4 cellular contexts compared by ENCODE assay signal in genomic region chr16:6693418-6693817, GRCh38.
DNase-seq lines count a peak whose midpoint lies in the region; ATAC-seq, FAIRE-seq and TF ChIP-seq lines count a peak whose summit lies in the region.
"Not testable (repeated sequence)": the region's sequence is repeated elsewhere in the genome, so short reads cannot be mapped to it uniquely, and the experiment has no call there.

No MANE protein-coding gene starts in this region.

- H2AFZ ChIP-seq in K562 (ENCODE audit: low read depth, low read length); H1 (ENCODE audit: low read length); trophoblast cell (ENCODE audit: insufficient read depth, low read length, poor library complexity): not testable (repeated sequence)

- intact Hi-C loops in K562 (cut with micrococcal nuclease) = not testable (repeated sequence)

- H2BK120ac ChIP-seq in H1 (replicated peaks; ENCODE audit: low read depth, low read length); trophoblast cell (ENCODE audit: insufficient read depth, low read length, poor library complexity): not testable (repeated sequence)

- not testable (repeated sequence) for H3K23ac ChIP-seq in H1 (ENCODE audit: insufficient read length); trophoblast cell (ENCODE audit: low read length)

- POLR2A ChIA-PET in K562 (lab: Yijun Ruan, JAX); H1 (lab: Charles Lee; ENCODE audit: partially characterized antibody): not testable (repeated sequence)

- not testable (repeated sequence) for H4K91ac ChIP-seq in H1 (replicated peaks; ENCODE audit: insufficient read length, low read length); trophoblast cell (ENCODE audit: low read depth, low read length)

- CTCF ChIA-PET in K562 (lab: Yijun Ruan, JAX; ENCODE audit: low intra/inter-chr PET ratio); H1 (lab: Charles Lee; ENCODE audit: partially characterized antibody): not testable (repeated sequence)

- H2AK5ac ChIP-seq in H1 (ENCODE audit: low read depth, low read length) = peak overlapping the region; percentile 77; the same call in 1 of the 2 replicates
- not testable (repeated sequence) for H2AK5ac ChIP-seq in trophoblast cell (ENCODE audit: low read length)

- H2BK20ac ChIP-seq in H1 (ENCODE audit: low read length) = not testable (repeated sequence)

- ATAC-seq in K562 = not testable (repeated sequence)

- not testable (repeated sequence) for H2BK12ac ChIP-seq in H1 (ENCODE audit: low read depth, low read length); trophoblast cell (ENCODE audit: low read length)

- H2BK15ac ChIP-seq in H1 (ENCODE audit: low read length) = not testable (repeated sequence)

- not testable (repeated sequence) for H3K4ac ChIP-seq in H1 (replicated peaks; ENCODE audit: insufficient read length, low read depth, low read length); trophoblast cell (ENCODE audit: low read depth, low read length)

- DNase-seq in HTR-8/SVneo (ENCODE audit: insufficient read length, low spot score); K562 (ENCODE audit: extremely low read depth in 1 of 4, low spot score in 3 of 4); H1 (ENCODE audit: low read depth in 1 of 2, low spot score in 2 of 2); trophoblast cell: not testable (repeated sequence)

- not testable (repeated sequence) for H3K79me2 ChIP-seq in K562 (ENCODE audit: control insufficient read depth, insufficient read depth, low read length); H1 (ENCODE audit: control insufficient read depth in 1 of 2, insufficient read depth in 2 of 2, low read length in 2 of 2); trophoblast cell (ENCODE audit: control insufficient read depth, insufficient read depth, low read length, poor library complexity)

- not testable (repeated sequence) for H4K20me1 ChIP-seq in K562 (replicated peaks; ENCODE audit: control insufficient read depth, insufficient read depth, low read length); H1 (replicated peaks in 1 of 2; ENCODE audit: control insufficient read depth in 1 of 2, insufficient read depth in 2 of 2, low read length in 2 of 2)

- BruUV-seq in K562 (replicated peaks; lab: Mats Ljungman, UMichigan) = not testable (repeated sequence)

- H3K14ac ChIP-seq in H1 (ENCODE audit: insufficient read length); trophoblast cell (ENCODE audit: low read length): not testable (repeated sequence)

- H3K4me2 ChIP-seq in K562 (ENCODE audit: insufficient read depth, low read length); H1 (ENCODE audit: insufficient read depth in 1 of 2, low read depth in 2 of 2, low read length in 2 of 2); trophoblast cell (ENCODE audit: low read length): not testable (repeated sequence)

- not testable (repeated sequence) for H3K27me3 ChIP-seq in K562 (ENCODE audit: control insufficient read depth in 2 of 2, insufficient read depth in 2 of 2, low read length in 2 of 2); H1 (replicated peaks in 1 of 4; ENCODE audit: control insufficient read depth in 3 of 4, extremely low read depth in 1 of 4, insufficient read depth in 3 of 4, low read length in 3 of 4); trophoblast cell (ENCODE audit: insufficient read depth, low read length)

- not testable (repeated sequence) for H3K27ac ChIP-seq in K562 (ENCODE audit: extremely low read depth, low read depth, low read length); H1 (ENCODE audit: low read depth, low read length); trophoblast cell (ENCODE audit: low read depth, low read length)

- not testable (repeated sequence) for H3K9me1 ChIP-seq in K562 (ENCODE audit: control insufficient read depth, insufficient read depth, low read length)

- TF ChIP-seq EP300 in K562 (IDR thresholded peaks at IDR 0.05; ENCODE audit: low read length); H1 (IDR thresholded peaks at IDR 0.05; ENCODE audit: borderline replicate concordance in 1 of 2, low read depth in 2 of 2, low read length in 2 of 2): not testable (repeated sequence)

- peak overlapping the region; percentile 91 for H3K56ac ChIP-seq in H1 (replicated peaks; ENCODE audit: insufficient read length, low read depth, low read length)

- not testable (repeated sequence) for TF ChIP-seq CTCF in K562 (IDR thresholded peaks at IDR 0.05 in 2 of 3, conservative IDR thresholded peaks at IDR 0.05 in 1 of 3; ENCODE audit: insufficient read depth in 2 of 3, low read depth in 1 of 3, low read length in 3 of 3); H1 (IDR thresholded peaks at IDR 0.05; ENCODE audit: control extremely low read depth in 1 of 3, insufficient read depth in 1 of 3, low read depth in 1 of 3, low read length in 3 of 3)

- 0% methylated on average over 2 of the region's 2 CpGs for WGBS in K562 (ENCODE audit: insufficient coverage, low coverage, missing lambda C conversion rate)
- WGBS in H1 (ENCODE audit: extremely low coverage in 1 of 2, insufficient coverage in 1 of 2, insufficient read length in 1 of 2, insufficient replicate concordance in 2 of 2, low coverage in 1 of 2, low lambda C conversion rate in 2 of 2, missing lambda C conversion rate in 1 of 2), 2 experiments = 95 to 100% methylated on average over 1 to 2 of the region's 2 CpGs
- no CpG with 5 or more reads among the region's 2 CpGs for WGBS in trophoblast cell (ENCODE audit: extremely low coverage, insufficient coverage, insufficient read length)

- H4K5ac ChIP-seq in H1 (ENCODE audit: insufficient read length, low read depth, low read length) = not testable (repeated sequence)

- H2BK5ac ChIP-seq in H1 (ENCODE audit: low read depth, low read length); trophoblast cell (ENCODE audit: low read depth, low read length, poor library complexity): not testable (repeated sequence)

- H3K4me1 ChIP-seq in K562 (replicated peaks in 1 of 2; ENCODE audit: control insufficient read depth in 2 of 2, insufficient read depth in 2 of 2, low read length in 2 of 2); H1 (replicated peaks in 1 of 4; ENCODE audit: control insufficient read depth in 3 of 4, insufficient read depth in 4 of 4, low read length in 3 of 4); trophoblast cell (ENCODE audit: control insufficient read depth in 1 of 2, insufficient read depth in 2 of 2, low read length in 2 of 2): not testable (repeated sequence)

- peaks cover 11% of the 10 kb centered on the region; the same call in 1 of the 2 replicates for H3K23me2 ChIP-seq in H1 (ENCODE audit: low read depth, low read length)

- H3K9ac ChIP-seq in K562 (ENCODE audit: insufficient read depth in 1 of 2, low read depth in 2 of 2, low read length in 2 of 2); H1 (replicated peaks in 1 of 4; ENCODE audit: extremely low read depth in 1 of 4, low read depth in 3 of 4, low read length in 3 of 4); trophoblast cell (ENCODE audit: low read length): not testable (repeated sequence)

- not testable (repeated sequence) for H3K36me3 ChIP-seq in K562 (ENCODE audit: control insufficient read depth, insufficient read depth, low read length); H1 (ENCODE audit: control insufficient read depth in 2 of 4, insufficient read depth in 4 of 4, low read length in 3 of 4); trophoblast cell (ENCODE audit: control insufficient read depth in 1 of 2, insufficient read depth in 2 of 2, low read length in 2 of 2)

- H3K9me3 ChIP-seq in K562 (replicated peaks; ENCODE audit: control insufficient read depth, insufficient read depth, low read depth, low read length); H1 (ENCODE audit: insufficient read depth in 2 of 2, low read depth in 1 of 2, low read length in 1 of 2); trophoblast cell (ENCODE audit: insufficient read depth, low read depth, low read length): not testable (repeated sequence)

- H4K8ac ChIP-seq in H1 (ENCODE audit: extremely low read depth, insufficient read depth, low read length); trophoblast cell (ENCODE audit: low read depth, low read length): not testable (repeated sequence)

- TF ChIP-seq RAD21 in K562 (CRISPR knock-in tag; conservative IDR thresholded peaks at IDR 0.05 in 1 of 2, IDR thresholded peaks at IDR 0.05 in 1 of 2); H1 (IDR thresholded peaks at IDR 0.05 in 1 of 2, conservative IDR thresholded peaks at IDR 0.05 in 1 of 2; ENCODE audit: low read depth in 2 of 2, low read length in 2 of 2): not testable (repeated sequence)

- H3K4me3 ChIP-seq in K562; H1 (ENCODE audit: extremely low read depth in 1 of 4, insufficient read depth in 2 of 4, low read depth in 3 of 4, low read length in 4 of 4): not testable (repeated sequence)
- H3K4me3 ChIP-seq in trophoblast cell (ENCODE audit: low read depth, low read length) = peak overlapping the region; percentile 54

- not testable (repeated sequence) for H4K12ac ChIP-seq in trophoblast cell (ENCODE audit: low read depth, low read length)

- FAIRE-seq in HTR-8/SVneo (lab: Jason Lieb, UNC) = peak; percentile 94
- peak; percentile 40 for FAIRE-seq in K562 (lab: Jason Lieb, UNC)
- not testable (repeated sequence) for FAIRE-seq in H1 (lab: Jason Lieb, UNC)

- in situ Hi-C loops in K562 (cut with MboI) = loop anchor here (25.0 kb wide), 1 partner anchor 1494 kb away; no protein-coding TSS in a partner anchor

- not testable (repeated sequence) for H3K18ac ChIP-seq in H1 (ENCODE audit: extremely low read depth, low read length); trophoblast cell (ENCODE audit: low read length)

- TF ChIP-seq POLR2A in K562 (conservative IDR thresholded peaks at IDR 0.05); H1 (IDR thresholded peaks at IDR 0.05; ENCODE audit: control extremely low read depth in 1 of 2, low read depth in 2 of 2, low read length in 2 of 2): not testable (repeated sequence)

- H3K79me1 ChIP-seq in H1 (ENCODE audit: low read depth, low read length); trophoblast cell (ENCODE audit: low read length): not testable (repeated sequence)
